11 cellular contexts compared by ENCODE assay signal in genomic region chr3:46929324-46929723, GRCh38. TPM values are rescaled to one million over a fixed set of nuclear protein-coding genes. Genes with fewer than 3 reads are reported as not detected.
DNase-seq lines count a peak whose midpoint lies in the region; ATAC-seq, FAIRE-seq and TF ChIP-seq lines count a peak whose summit lies in the region.
"Had no signal": no experiment of that assay in that cellular context is flagged by ENCODE, and none has a peak within 500 bp of the region (broad histone marks: within the 10 kb centered on the region; RNA-seq: fewer than 3 reads in every experiment).

No MANE protein-coding gene starts in this region.

- DNase-seq in A549 (ENCODE audit: low read depth in 1 of 2, low spot score in 1 of 2) (no peak), Kasumi-1 (lab: John Stamatoyannopoulos, UW) (peak; percentile 43 to 71), colonic mucosa (peak; percentile 76), cerebellar cortex (ENCODE audit: low spot score) (no peak), NCI-H774 (lab: John Stamatoyannopoulos, UW) (no peak)
- DNase-seq: NCI-H1436 treated with DMSO at 0.1 percent for 48 hours had no signal

- TF ChIP-seq EP300 in A549 (IDR thresholded peaks at IDR 0.05): no peak

- CTCF ChIA-PET in A549 (lab: Yijun Ruan, JAX): interaction anchor here (1.6 kb wide), 1 partner anchor 63 kb away, joined by 4 read pairs; no protein-coding TSS in a partner anchor

- TF ChIP-seq POLR2A in A549 (IDR thresholded peaks at IDR 0.05; ENCODE audit: low read length): no peak

- no peak overlapping the region for H3K4me2 ChIP-seq in A549

- no peak for TF ChIP-seq RAD21 in A549 (conservative IDR thresholded peaks at IDR 0.05 in 1 of 2, IDR thresholded peaks at IDR 0.05 in 1 of 2)

- H3K9ac ChIP-seq in colonic mucosa (ENCODE audit: low read depth in 2 of 2, low read length in 2 of 2): no peak overlapping the region

- FAIRE-seq in A549 (lab: Jason Lieb, UNC): no peak

- H3K4me1 ChIP-seq in A549 (peaks cover 79% of the 10 kb centered on the region), colonic mucosa (peaks cover 58% of the 10 kb centered on the region), muscle layer of duodenum (ENCODE audit: control insufficient read depth in 1 of 2, insufficient read depth in 2 of 2, low read length in 2 of 2) (peaks cover 51 to 68% of the 10 kb centered on the region in 2 donors)

- H3K4me3 ChIP-seq in A549: no peak overlapping the region
- no peak overlapping the region for H3K4me3 ChIP-seq in colonic mucosa
- H3K4me3 ChIP-seq in muscle layer of duodenum (ENCODE audit: low read depth in 1 of 2, low read length in 2 of 2): no peak overlapping the region
- H3K4me3 ChIP-seq: SJSA1 had no signal

- no peak for ATAC-seq in A549
- no peak for ATAC-seq in HG03139 (IDR thresholded peaks at IDR 0.05; ENCODE audit: unreplicated experiment)
- ATAC-seq in GM19035 (IDR thresholded peaks at IDR 0.05; ENCODE audit: unreplicated experiment): no peak

- TF ChIP-seq CTCF in A549 (IDR thresholded peaks at IDR 0.05): no peak
- no peak for TF ChIP-seq CTCF in colonic mucosa (IDR thresholded peaks at IDR 0.05)

- peaks cover 6% of the 10 kb centered on the region; the same call in 1 of the 3 replicates for H3K9me3 ChIP-seq in A549
- peaks cover 4% of the 10 kb centered on the region for H3K9me3 ChIP-seq in colonic mucosa
- H3K9me3 ChIP-seq in muscle layer of duodenum (ENCODE audit: control insufficient read depth in 1 of 2, low read length in 2 of 2): no peaks in the 10 kb centered on the region
- H3K9me3 ChIP-seq: Caco-2, SJSA1 had no signal

- H3K36me3 ChIP-seq in colonic mucosa (peaks cover 10% of the 10 kb centered on the region), muscle layer of duodenum (ENCODE audit: control insufficient read depth in 1 of 2, insufficient read depth in 2 of 2, low read length in 2 of 2) (peaks cover 10 to 14% of the 10 kb centered on the region in 2 donors)

- peak overlapping the region; percentile 85 to 88; a peak in 5 of 6 replicates for H3K27ac ChIP-seq in A549
- no peak overlapping the region for H3K27ac ChIP-seq in colonic mucosa
- H3K27ac ChIP-seq in muscle layer of duodenum (ENCODE audit: low read length): peak overlapping the region; percentile 56
- H3K27ac ChIP-seq: SJSA1 had no signal

- 79% methylated on average over 2 of the region's 2 CpGs for WGBS in A549 (ENCODE audit: missing lambda C conversion rate)

- intact Hi-C loops in colonic mucosa (cut with DNase I): loop anchor here (5.0 to 10.0 kb wide), 2 partner anchors 58 to 395 kb away; no protein-coding TSS in a partner anchor

- POLR2A ChIA-PET in A549 (lab: Yijun Ruan, JAX): no interaction called here

- H3K27me3 ChIP-seq in colonic mucosa: no peaks in the 10 kb centered on the region
- no peaks in the 10 kb centered on the region for H3K27me3 ChIP-seq in muscle layer of duodenum (ENCODE audit: low read depth, low read length)
- H3K27me3 ChIP-seq: SJSA1 had no signal

TF ChIP-seq in A549, 52 proteins besides CTCF, POLR2A, EP300 and RAD21:
- TF ChIP-seq CBX2 (IDR thresholded peaks at IDR 0.05; ENCODE audit: borderline replicate concordance, low read depth) (no peak), NFE2L2 (conservative IDR thresholded peaks at IDR 0.05; ENCODE audit: low read length) (no peak), HOXB13 (CRISPR knock-in tag; IDR thresholded peaks at IDR 0.05; ENCODE audit: low read depth) (no peak), FOSL2 (IDR thresholded peaks at IDR 0.05) (no peak), FOSL2 (CRISPR knock-in tag; IDR thresholded peaks at IDR 0.05) (no peak), NR3C1 (IDR thresholded peaks at IDR 0.05) (no peak), POLR2AphosphoS2 (conservative IDR thresholded peaks at IDR 0.05; ENCODE audit: low read length) (no peak), BHLHE40 (IDR thresholded peaks at IDR 0.05; ENCODE audit: low read depth, low read length) (no peak), CHD4 (IDR thresholded peaks at IDR 0.05; ENCODE audit: borderline replicate concordance) (no peak), SMC3 (IDR thresholded peaks at IDR 0.05) (no peak), RARB (CRISPR knock-in tag; IDR thresholded peaks at IDR 0.05) (no peak), JUN (IDR thresholded peaks at IDR 0.05) (no peak), CEBPB (IDR thresholded peaks at IDR 0.05) (no peak), FOXS1 (CRISPR knock-in tag; IDR thresholded peaks at IDR 0.05) (no peak), MYC (IDR thresholded peaks at IDR 0.05; ENCODE audit: borderline replicate concordance, low read length) (no peak), ZFP36 (IDR thresholded peaks at IDR 0.05; ENCODE audit: borderline replicate concordance, partially characterized antibody) (no peak), HEYL (CRISPR knock-in tag; IDR thresholded peaks at IDR 0.05) (no peak)
- TF ChIP-seq, protein P1, sequence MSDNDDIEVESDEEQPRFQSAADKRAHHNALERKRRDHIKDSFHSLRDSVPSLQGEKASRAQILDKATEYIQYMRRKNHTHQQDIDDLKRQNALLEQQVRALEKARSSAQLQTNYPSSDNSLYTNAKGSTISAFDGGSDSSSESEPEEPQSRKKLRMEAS (IDR thresholded peaks at IDR 0.05): no peak
- TF ChIP-seq, protein P2, sequence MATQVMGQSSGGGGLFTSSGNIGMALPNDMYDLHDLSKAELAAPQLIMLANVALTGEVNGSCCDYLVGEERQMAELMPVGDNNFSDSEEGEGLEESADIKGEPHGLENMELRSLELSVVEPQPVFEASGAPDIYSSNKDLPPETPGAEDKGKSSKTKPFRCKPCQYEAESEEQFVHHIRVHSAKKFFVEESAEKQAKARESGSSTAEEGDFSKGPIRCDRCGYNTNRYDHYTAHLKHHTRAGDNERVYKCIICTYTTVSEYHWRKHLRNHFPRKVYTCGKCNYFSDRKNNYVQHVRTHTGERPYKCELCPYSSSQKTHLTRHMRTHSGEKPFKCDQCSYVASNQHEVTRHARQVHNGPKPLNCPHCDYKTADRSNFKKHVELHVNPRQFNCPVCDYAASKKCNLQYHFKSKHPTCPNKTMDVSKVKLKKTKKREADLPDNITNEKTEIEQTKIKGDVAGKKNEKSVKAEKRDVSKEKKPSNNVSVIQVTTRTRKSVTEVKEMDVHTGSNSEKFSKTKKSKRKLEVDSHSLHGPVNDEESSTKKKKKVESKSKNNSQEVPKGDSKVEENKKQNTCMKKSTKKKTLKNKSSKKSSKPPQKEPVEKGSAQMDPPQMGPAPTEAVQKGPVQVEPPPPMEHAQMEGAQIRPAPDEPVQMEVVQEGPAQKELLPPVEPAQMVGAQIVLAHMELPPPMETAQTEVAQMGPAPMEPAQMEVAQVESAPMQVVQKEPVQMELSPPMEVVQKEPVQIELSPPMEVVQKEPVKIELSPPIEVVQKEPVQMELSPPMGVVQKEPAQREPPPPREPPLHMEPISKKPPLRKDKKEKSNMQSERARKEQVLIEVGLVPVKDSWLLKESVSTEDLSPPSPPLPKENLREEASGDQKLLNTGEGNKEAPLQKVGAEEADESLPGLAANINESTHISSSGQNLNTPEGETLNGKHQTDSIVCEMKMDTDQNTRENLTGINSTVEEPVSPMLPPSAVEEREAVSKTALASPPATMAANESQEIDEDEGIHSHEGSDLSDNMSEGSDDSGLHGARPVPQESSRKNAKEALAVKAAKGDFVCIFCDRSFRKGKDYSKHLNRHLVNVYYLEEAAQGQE (IDR thresholded peaks at IDR 0.05): no peak
- TF ChIP-seq, protein P3, sequence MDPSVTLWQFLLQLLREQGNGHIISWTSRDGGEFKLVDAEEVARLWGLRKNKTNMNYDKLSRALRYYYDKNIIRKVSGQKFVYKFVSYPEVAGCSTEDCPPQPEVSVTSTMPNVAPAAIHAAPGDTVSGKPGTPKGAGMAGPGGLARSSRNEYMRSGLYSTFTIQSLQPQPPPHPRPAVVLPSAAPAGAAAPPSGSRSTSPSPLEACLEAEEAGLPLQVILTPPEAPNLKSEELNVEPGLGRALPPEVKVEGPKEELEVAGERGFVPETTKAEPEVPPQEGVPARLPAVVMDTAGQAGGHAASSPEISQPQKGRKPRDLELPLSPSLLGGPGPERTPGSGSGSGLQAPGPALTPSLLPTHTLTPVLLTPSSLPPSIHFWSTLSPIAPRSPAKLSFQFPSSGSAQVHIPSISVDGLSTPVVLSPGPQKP (IDR thresholded peaks at IDR 0.05; ENCODE audit: low read depth, low read length): no peak
- TF ChIP-seq, protein P4, sequence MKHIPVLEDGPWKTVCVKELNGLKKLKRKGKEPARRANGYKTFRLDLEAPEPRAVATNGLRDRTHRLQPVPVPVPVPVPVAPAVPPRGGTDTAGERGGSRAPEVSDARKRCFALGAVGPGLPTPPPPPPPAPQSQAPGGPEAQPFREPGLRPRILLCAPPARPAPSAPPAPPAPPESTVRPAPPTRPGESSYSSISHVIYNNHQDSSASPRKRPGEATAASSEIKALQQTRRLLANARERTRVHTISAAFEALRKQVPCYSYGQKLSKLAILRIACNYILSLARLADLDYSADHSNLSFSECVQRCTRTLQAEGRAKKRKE (CRISPR knock-in tag; IDR thresholded peaks at IDR 0.05; ENCODE audit: low read depth): no peak
TF ChIP-seq in A549: peak in this region for 0.

RNA-seq across cellular contexts. Expression of gene CCDC12, which starts 47.2 kb away (rescaled TPM):
- 21.7 and 34.8 TPM in 2 replicates for polyA plus RNA-seq in A549 (2011; rRNA removed)
- 53.8 and 83.7 TPM in 2 replicates for polyA plus RNA-seq in A549 (2012; cell fraction: cytosol; rRNA removed)
- polyA plus RNA-seq in A549 (2012; cell fraction: nucleus; rRNA removed): 44.0 and 54.7 TPM in 2 replicates
- 74.2 to 81.0 TPM (median 79.2 TPM) in 3 replicates for polyA plus RNA-seq in A549 (2017; fragmentation: RNase III; extraction: RNeasy Plus Mini Kit Qiagen cat#74134 plus additional on column Dnase treatment)
- 30.5 and 33.9 TPM in 2 replicates for polyA minus RNA-seq in A549 (2011; rRNA and poly(A)+ RNA removed)
- total RNA-seq in colonic mucosa: 10 to 100 TPM; 34.1 to 55.7 TPM

RNA-seq across cellular contexts. Expression of gene NBEAL2, which starts 50.1 kb away (rescaled TPM):
- polyA plus RNA-seq in A549 (2011; rRNA removed): 9.6 and 13.3 TPM in 2 replicates
- polyA plus RNA-seq in A549 (2012; cell fraction: cytosol; rRNA removed): 45.5 and 60.4 TPM in 2 replicates
- polyA plus RNA-seq in A549 (2012; cell fraction: nucleus; rRNA removed): 409 and 469 TPM in 2 replicates
- 43.4 to 54.0 TPM (median 47.3 TPM) in 3 replicates for polyA plus RNA-seq in A549 (2017; fragmentation: RNase III; extraction: RNeasy Plus Mini Kit Qiagen cat#74134 plus additional on column Dnase treatment)
- polyA minus RNA-seq in A549 (2011; rRNA and poly(A)+ RNA removed): 14.9 and 24.5 TPM in 2 replicates
- 100 to 1,000 TPM in 1 of 2 donors, 10 to 100 TPM in 1; 40.9 to 106 TPM for total RNA-seq in colonic mucosa

RNA-seq across cellular contexts. Expression of gene PTH1R, which starts 51.8 kb away (rescaled TPM):
- polyA plus RNA-seq in A549 (2011; rRNA removed): 0.20 and 0.45 TPM in 2 replicates
- polyA plus RNA-seq in A549 (2012; cell fraction: cytosol; rRNA removed): 0.63 and 0.83 TPM in 2 replicates
- 1.7 and 2.2 TPM in 2 replicates for polyA plus RNA-seq in A549 (2012; cell fraction: nucleus; rRNA removed)
- 0.53 to 0.76 TPM (median 0.54 TPM) in 3 replicates for polyA plus RNA-seq in A549 (2017; fragmentation: RNase III; extraction: RNeasy Plus Mini Kit Qiagen cat#74134 plus additional on column Dnase treatment)
- 0.24 and 0.87 TPM in 2 replicates for polyA minus RNA-seq in A549 (2011; rRNA and poly(A)+ RNA removed)
- total RNA-seq in colonic mucosa: under 1 TPM; 0.69 to 0.86 TPM
- total RNA-seq: SJSA1 had no signal

Comparison
In these comparisons a context has a peak if more than half of its experiments do, and no peak if none do; other contexts are left out.
1. DNase-seq: peak in Kasumi-1 (2 of 2) and colonic mucosa (single experiment); none in A549 (0 of 2), cerebellar cortex (single experiment) and NCI-H774 (single experiment).